8 cellular contexts compared by ENCODE assay signal in genomic region chr19:43438291-43439162, GRCh38. TPM values are rescaled to one million over a fixed set of nuclear protein-coding genes. Genes with fewer than 3 reads are reported as not detected.
A peak's percentile ranks its signal among the peaks of the same experiment; 100 is the strongest.
DNase-seq lines count a peak whose midpoint lies in the region; ATAC-seq and TF ChIP-seq lines count a peak whose summit lies in the region.

No MANE protein-coding gene starts in this region.

- intact Hi-C loops in Right ventricle myocardium superior (cut with DNase I), result no loop called here

- peak; percentile 98 for ATAC-seq in Right ventricle myocardium superior (ENCODE audit: poor library complexity)

- peak overlapping the region; percentile 97 for H3K27ac Mint-ChIP-seq in activated CD4-positive, alpha-beta T cell treated with anti-CD3 and anti-CD28 coated beads, Interleukin-2, amount 10 ng/mL, durations not matched to agents 7 days and 5 days

- peak overlapping the region; percentile 54 for H3K27ac ChIP-seq in 22Rv1

- H3K9me3 Mint-ChIP-seq in activated CD4-positive, alpha-beta T cell treated with anti-CD3 and anti-CD28 coated beads, Interleukin-2, amount 10 ng/mL, durations not matched to agents 7 days and 5 days, result peaks cover 5% of the 10 kb centered on the region

- peaks cover 8% of the 10 kb centered on the region for H3K36me3 Mint-ChIP-seq in activated CD4-positive, alpha-beta T cell treated with anti-CD3 and anti-CD28 coated beads, Interleukin-2, amount 10 ng/mL, durations not matched to agents 7 days and 5 days (ENCODE audit: low read depth)

- CTCF ChIA-PET in activated CD4-positive, alpha-beta T cell treated with anti-CD3 and anti-CD28 coated beads, Interleukin-2, amount 10 ng/mL, durations not matched to agents 7 days and 5 days (lab: Charles Lee), result interaction anchor here (0.8 to 1.7 kb wide), 7 partner anchors 9 to 158 kb away, joined by 3 to 14 read pairs (median 3); partner anchors contain the start of genes IRGQ and ZNF576
- CTCF ChIA-PET in GM10248 (lab: Yijun Ruan, JAX), result interaction anchor here (0.5 to 12.2 kb wide), 6 partner anchors 8 to 166 kb away, joined by 3 to 138 read pairs (median 4); no protein-coding TSS in a partner anchor

- peak; percentile 90 for DNase-seq in GM04503 (ENCODE audit: low read depth)
- DNase-seq in activated CD4-positive, alpha-beta T cell treated with anti-CD3 and anti-CD28 coated beads, Interleukin-2, amount 10 ng/mL, durations not matched to agents 7 days and 5 days, result peak; percentile 27
- DNase-seq in Right ventricle myocardium superior, result peak; percentile 79
- no peak for DNase-seq in DMS114 treated with DMSO at 0.1 percent for 48 hours (lab: John Stamatoyannopoulos, UW; ENCODE audit: unreplicated experiment)
- DNase-seq in SIG-M5 (lab: John Stamatoyannopoulos, UW), result no peak
- no peak for DNase-seq in NCI-H1048 (lab: John Stamatoyannopoulos, UW)
- DNase-seq in GM10248 (ENCODE audit: extremely low spot score), result no peak

- H3K4me1 Mint-ChIP-seq in activated CD4-positive, alpha-beta T cell treated with anti-CD3 and anti-CD28 coated beads, Interleukin-2, amount 10 ng/mL, durations not matched to agents 7 days and 5 days, result peaks cover 52% of the 10 kb centered on the region

- peaks cover 3% of the 10 kb centered on the region for H3K27me3 Mint-ChIP-seq in activated CD4-positive, alpha-beta T cell treated with anti-CD3 and anti-CD28 coated beads, Interleukin-2, amount 10 ng/mL, durations not matched to agents 7 days and 5 days

- POLR2A ChIA-PET in activated CD4-positive, alpha-beta T cell treated with anti-CD3 and anti-CD28 coated beads, Interleukin-2, amount 10 ng/mL, durations not matched to agents 7 days and 5 days (lab: Charles Lee), result interaction anchor here (0.6 to 1.7 kb wide), 3 partner anchors 25 to 86 kb away, joined by 4 to 10 read pairs (median 7); no protein-coding TSS in a partner anchor
- POLR2A ChIA-PET in GM10248 (lab: Yijun Ruan, JAX), result no interaction called here

- peak overlapping the region; percentile 32 for H3K4me3 Mint-ChIP-seq in activated CD4-positive, alpha-beta T cell treated with anti-CD3 and anti-CD28 coated beads, Interleukin-2, amount 10 ng/mL, durations not matched to agents 7 days and 5 days

- TF ChIP-seq CTCF in 22Rv1 (IDR thresholded peaks at IDR 0.05) (no peak), GM10248 (IDR thresholded peaks at IDR 0.05; ENCODE audit: control extremely low read depth, extremely low read depth, low read depth, missing control alignments) (no peak)

RNA-seq across cellular contexts. Expression of gene TEX101, which starts 23.8 kb away (rescaled TPM):
- not detected for total RNA-seq in activated CD4-positive, alpha-beta T cell treated with anti-CD3 and anti-CD28 coated beads, Interleukin-2, amount 10 ng/mL, durations not matched to agents 7 days and 5 days
- not detected for total RNA-seq in Right ventricle myocardium superior

RNA-seq across cellular contexts. Expression of gene LYPD3, which starts 26.9 kb away (rescaled TPM):
- total RNA-seq in activated CD4-positive, alpha-beta T cell treated with anti-CD3 and anti-CD28 coated beads, Interleukin-2, amount 10 ng/mL, durations not matched to agents 7 days and 5 days, result under 1 TPM; 0.73 to 0.84 TPM
- 0.16 TPM for total RNA-seq in Right ventricle myocardium superior

Comparison
In these comparisons a context has a peak if more than half of its experiments do, and no peak if none do; other contexts are left out.
1. DNase-seq: peak in GM04503 (single experiment), activated CD4-positive, alpha-beta T cell treated with anti-CD3 and anti-CD28 coated beads, Interleukin-2, amount 10 ng/mL, durations not matched to agents 7 days and 5 days (single experiment) and Right ventricle myocardium superior (single experiment); none in DMS114 treated with DMSO at 0.1 percent for 48 hours (single experiment), SIG-M5 (single experiment), NCI-H1048 (single experiment) and GM10248 (single experiment).